8 cellular contexts compared by ENCODE assay signal in genomic region chr3:12719984-12720656, GRCh38. TPM values are rescaled to one million over a fixed set of nuclear protein-coding genes. Genes with fewer than 3 reads are reported as not detected.
A peak's percentile ranks its signal among the peaks of the same experiment; 100 is the strongest.
DNase-seq lines count a peak whose midpoint lies in the region; ATAC-seq and TF ChIP-seq lines count a peak whose summit lies in the region.

No MANE protein-coding gene starts in this region.

- no peak for TF ChIP-seq POLR2A in lower leg skin (IDR thresholded peaks at IDR 0.05)

- peak; percentile 81 for DNase-seq in AG10803 (ENCODE audit: low read depth)
- peak; percentile 17 to 82 for DNase-seq in NCI-H524 (lab: John Stamatoyannopoulos, UW)
- peak; percentile 75 for DNase-seq in activated CD4-positive, alpha-beta T cell treated with anti-CD3 and anti-CD28 coated beads for 48 hours
- DNase-seq in coronary artery (ENCODE audit: low spot score), result peak; percentile 84
- DNase-seq in lower leg skin (ENCODE audit: low spot score in 2 of 2), result peak; percentile 75 to 92
- peak; percentile 28 to 48 (median 42) for DNase-seq in stimulated activated CD4-positive, alpha-beta T cell treated with anti-CD3 and anti-CD28 coated beads, TNF-alpha, amount 100 ng/mL, for 4 hours (ENCODE audit: low read depth in 3 of 3)

- intact Hi-C loops in lower leg skin (cut with DNase I; ENCODE audit: low total_unique reads), result no loop called here

- peak; percentile 50 for ATAC-seq in GM18873 (IDR thresholded peaks at IDR 0.05; ENCODE audit: low FRiP score, unreplicated experiment)
- peak; percentile 84 for ATAC-seq in HG03378 (IDR thresholded peaks at IDR 0.05; ENCODE audit: unreplicated experiment)

- H3K4me3 ChIP-seq in AG10803 (ENCODE audit: low read length) (peak overlapping the region; percentile 62), coronary artery (peak overlapping the region; percentile 65), lower leg skin (ENCODE audit: low read depth, poor library complexity, severe bottlenecking) (no peak overlapping the region)

- TF ChIP-seq CTCF in AG10803 (conservative IDR thresholded peaks at IDR 0.05; ENCODE audit: low read length) (peak; percentile 98), coronary artery (IDR thresholded peaks at IDR 0.05) (peak; percentile 85), lower leg skin (IDR thresholded peaks at IDR 0.05) (peak in 1 of 3 donors; percentile 70)

- 12 to 14% methylated on average over 14 to 15 of the region's 15 CpGs for WGBS in lower leg skin, 2 donors

- H3K27ac ChIP-seq in coronary artery, result no peak overlapping the region

RNA-seq across cellular contexts. Expression of gene TMEM40, which starts 38.9 kb away (rescaled TPM):
- total RNA-seq in lower leg skin, result 10 to 100 TPM; 46.4 to 93.6 (median 50.7) TPM

RNA-seq across cellular contexts. Expression of gene RAF1, which starts 56.2 kb away (rescaled TPM):
- total RNA-seq in lower leg skin, result 100 to 1,000 TPM; 126 to 140 (median 131) TPM
